8 cellular contexts compared by ENCODE assay signal in the genomic region with DNA sequence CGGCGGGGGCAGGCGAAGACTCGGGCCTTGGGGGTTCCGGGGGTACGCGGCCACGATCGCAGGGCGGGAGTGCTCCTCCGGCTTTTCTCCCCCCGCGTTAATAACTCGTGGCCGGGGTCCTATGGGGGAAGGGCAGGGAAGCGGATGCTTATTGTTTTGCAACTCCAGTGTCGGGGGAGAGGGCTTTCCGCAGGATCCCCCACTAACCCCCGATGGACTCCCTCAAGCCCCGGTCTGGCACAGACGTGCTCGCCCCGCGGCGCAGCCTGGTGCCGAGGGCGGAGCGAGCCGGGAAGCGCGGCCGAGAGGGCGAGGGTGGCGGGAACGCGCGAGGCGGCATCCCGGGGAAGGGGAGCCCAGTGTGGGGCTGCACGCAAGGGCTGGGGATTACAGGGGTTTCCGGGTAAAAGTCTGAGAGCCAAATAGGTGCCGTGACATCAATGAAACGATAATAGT. TPM values are rescaled to one million over a fixed set of nuclear protein-coding genes. Genes with fewer than 3 reads are reported as not detected.
A peak's percentile ranks its signal among the peaks of the same experiment; 100 is the strongest.
DNase-seq lines count a peak whose midpoint lies in the region; ATAC-seq, FAIRE-seq and TF ChIP-seq lines count a peak whose summit lies in the region.

No MANE protein-coding gene starts in this region.

- H3K36me3 ChIP-seq in IMR-90 (ENCODE audit: control insufficient read depth, insufficient read depth, low read length), result no peaks in the 10 kb centered on the region
- H3K36me3 ChIP-seq in astrocyte (ENCODE audit: insufficient read depth, low read length), result no peaks in the 10 kb centered on the region
- H3K36me3 ChIP-seq in iPS-15b (ENCODE audit: control insufficient read depth, insufficient read depth, low read length), result no peaks in the 10 kb centered on the region
- no peaks in the 10 kb centered on the region for H3K36me3 ChIP-seq in skeletal muscle tissue (ENCODE audit: control insufficient read depth in 3 of 3, insufficient read depth in 3 of 3, low read length in 3 of 3)

- H3K4me2 ChIP-seq in IMR-90 (ENCODE audit: low read depth, low read length) (peak overlapping the region; percentile 88), astrocyte (ENCODE audit: low read length) (peak overlapping the region; percentile 91)

- WGBS in IMR-90 (ENCODE audit: extremely low coverage in 2 of 2, insufficient read length in 1 of 2), 2 experiments, result 0% methylated on average over 23 of the region's 43 CpGs; no CpG with 5 or more reads in 1 of the 2 experiments

- peak overlapping the region; percentile 76 to 78 for H4K8ac ChIP-seq in IMR-90 (ENCODE audit: low read depth in 2 of 2, low read length in 2 of 2)

- H2BK20ac ChIP-seq in IMR-90 (ENCODE audit: low read depth, low read length), result no peak overlapping the region

- BruUV-seq in IMR-90 (replicated peaks; lab: Mats Ljungman, UMichigan), result no TSS peak

- TF ChIP-seq CTCF in IMR-90 (conservative IDR thresholded peaks at IDR 0.05; ENCODE audit: low read depth, low read length) (no peak), astrocyte (IDR thresholded peaks at IDR 0.05; ENCODE audit: insufficient read depth, low read depth, low read length) (no peak)

- H3K4ac ChIP-seq in IMR-90 (ENCODE audit: low read depth, low read length), result peak overlapping the region; percentile 88

- intact Hi-C loops in IMR-90 (cut with micrococcal nuclease), result loop anchor here (1.0 to 10.0 kb wide), 4 partner anchors 86 to 226 kb away; partner anchors contain the start of gene MGST3

- no peaks in the 10 kb centered on the region for H3K9me3 ChIP-seq in IMR-90 (ENCODE audit: control insufficient read depth, insufficient read depth, low read length)
- H3K9me3 ChIP-seq in astrocyte (ENCODE audit: insufficient read depth, low read depth, low read length), result no peaks in the 10 kb centered on the region
- H3K9me3 ChIP-seq in iPS-15b (ENCODE audit: control insufficient read depth, insufficient read depth, low read length), result no peaks in the 10 kb centered on the region
- no peaks in the 10 kb centered on the region for H3K9me3 ChIP-seq in skeletal muscle tissue (ENCODE audit: control insufficient read depth in 3 of 3, low read length in 3 of 3)

- H3K9ac ChIP-seq in IMR-90 (ENCODE audit: low read depth, low read length) (peak overlapping the region; percentile 84), astrocyte (ENCODE audit: low read length) (peak overlapping the region; percentile 90), iPS-15b (ENCODE audit: low read depth, low read length) (peak overlapping the region; percentile 95), skeletal muscle tissue (ENCODE audit: low read depth in 1 of 3, low read length in 3 of 3) (peak overlapping the region; percentile 85 to 90 (median 87))

- no peak for TF ChIP-seq POLR2A in IMR-90 (IDR thresholded peaks at IDR 0.05; ENCODE audit: low read depth, low read length)

- peak overlapping the region; percentile 11; the same call in 1 of the 2 replicates for H3K18ac ChIP-seq in IMR-90 (ENCODE audit: low read depth, low read length)

- peak overlapping the region; percentile 66 for H2BK5ac ChIP-seq in IMR-90 (ENCODE audit: low read depth, low read length, poor library complexity, severe bottlenecking)

- peaks cover 2% of the 10 kb centered on the region for H3K36me3 Mint-ChIP-seq in astrocyte (ENCODE audit: low read depth, unreplicated experiment)

- H2AK5ac ChIP-seq in IMR-90 (ENCODE audit: low read depth, low read length), result peak overlapping the region; percentile 72; the same call in 1 of the 2 replicates

- peak overlapping the region; percentile 58; the same call in 1 of the 2 replicates for H2BK120ac ChIP-seq in IMR-90 (ENCODE audit: low read depth, low read length)

- H3K27ac ChIP-seq in IMR-90 (ENCODE audit: insufficient read depth, low read length), result peak overlapping the region; percentile 85
- H3K27ac ChIP-seq in astrocyte (ENCODE audit: low read depth, low read length), result peak overlapping the region; percentile 82
- H3K27ac ChIP-seq in skeletal muscle tissue (ENCODE audit: low read depth, low read length), result peak overlapping the region; percentile 89

- H3K4me3 ChIP-seq in IMR-90 (ENCODE audit: insufficient read depth, low read depth, low read length) (peak overlapping the region; percentile 93), astrocyte (ENCODE audit: insufficient read depth, low read depth, low read length) (peak overlapping the region; percentile 86), iPS-15b (ENCODE audit: low read depth, low read length) (peak overlapping the region; percentile 63), skeletal muscle tissue (ENCODE audit: low read length in 3 of 3) (peak overlapping the region; percentile 85 to 90 (median 85))

- H3K79me1 ChIP-seq in IMR-90 (ENCODE audit: low read depth in 1 of 2, low read length in 2 of 2), result peaks cover 3 to 19% of the 10 kb centered on the region in 2 experiments; a peak in 3 of 4 replicates

- peaks cover 7% of the 10 kb centered on the region for H3K4me1 Mint-ChIP-seq in astrocyte (ENCODE audit: low read depth, unreplicated experiment)

- peaks cover 4% of the 10 kb centered on the region for H3K9me1 ChIP-seq in IMR-90 (ENCODE audit: insufficient read depth, low read length)

- H2AK9ac ChIP-seq in IMR-90 (replicated peaks; ENCODE audit: low read depth, low read length, poor library complexity), result peak overlapping the region; percentile 95

- H3K27me3 Mint-ChIP-seq in astrocyte (ENCODE audit: low read depth, unreplicated experiment), result no peaks in the 10 kb centered on the region

- peak overlapping the region; percentile 97 for H3K23ac ChIP-seq in IMR-90 (ENCODE audit: low read depth, low read length)

- FAIRE-seq in astrocyte (lab: Jason Lieb, UNC), result no peak

- H2AFZ ChIP-seq in IMR-90 (replicated peaks; ENCODE audit: low read length, poor library complexity) (peak overlapping the region; percentile 93), astrocyte (ENCODE audit: low read depth, low read length) (peak overlapping the region; percentile 45)

- H3K14ac ChIP-seq in IMR-90 (replicated peaks; ENCODE audit: low read depth, low read length), result peak overlapping the region; percentile 89; the same call in 1 of the 2 replicates

- H4K5ac ChIP-seq in IMR-90 (ENCODE audit: low read depth, low read length), result peak overlapping the region; percentile 6; the same call in 1 of the 2 replicates

- peaks cover 25% of the 10 kb centered on the region for H4K20me1 ChIP-seq in IMR-90 (ENCODE audit: insufficient read depth, low read length)
- H4K20me1 ChIP-seq in astrocyte (ENCODE audit: insufficient read depth, low read length), result peaks cover 35% of the 10 kb centered on the region

- peak; percentile 52 for DNase-seq in GF-D8 (lab: John Stamatoyannopoulos, UW)
- peak; percentile 30 for DNase-seq in IMR-90
- DNase-seq in SW480 (ENCODE audit: low spot score), result peak; percentile 57
- DNase-seq in astrocyte (ENCODE audit: low read depth), result peak; percentile 10
- no peak for DNase-seq in NCI-H2029 treated with DMSO at 0.1 percent for 48 hours (lab: John Stamatoyannopoulos, UW)

- POLR2A ChIA-PET in IMR-90 (lab: Charles Lee; ENCODE audit: unreplicated experiment), result interaction anchor here (1.4 kb wide), 1 partner anchor 76 kb away, joined by 3 read pairs; no protein-coding TSS in a partner anchor

- H3K9me3 Mint-ChIP-seq in astrocyte (ENCODE audit: unreplicated experiment), result no peaks in the 10 kb centered on the region

- no peak for TF ChIP-seq RAD21 in IMR-90 (IDR thresholded peaks at IDR 0.05; ENCODE audit: low read length)

- in situ Hi-C loops in IMR-90 (cut with MboI; ENCODE audit: low sequenced_read_pairs), result no loop called here

- CTCF ChIA-PET in IMR-90 (lab: Yijun Ruan, JAX), result interaction anchor here (0.7 to 1.0 kb wide), 3 partner anchors 22 to 77 kb away, joined by 3 to 4 read pairs (median 3); no protein-coding TSS in a partner anchor

- no peaks in the 10 kb centered on the region for H3K27me3 ChIP-seq in IMR-90 (ENCODE audit: control insufficient read depth, insufficient read depth, low read length)
- H3K27me3 ChIP-seq in astrocyte (ENCODE audit: insufficient read depth, low read length), result no peaks in the 10 kb centered on the region
- no peaks in the 10 kb centered on the region for H3K27me3 ChIP-seq in iPS-15b (ENCODE audit: control insufficient read depth, insufficient read depth, low read length)
- H3K27me3 ChIP-seq in skeletal muscle tissue (ENCODE audit: control insufficient read depth in 3 of 3, insufficient read depth in 3 of 3, low read length in 3 of 3), result no peaks in the 10 kb centered on the region

- peak overlapping the region; percentile 91 for H4K91ac ChIP-seq in IMR-90 (ENCODE audit: insufficient read depth, low read depth, low read length)

- H3K79me2 ChIP-seq in astrocyte (ENCODE audit: insufficient read depth, low read length), result peaks cover 52% of the 10 kb centered on the region

- ATAC-seq in GM21529 (IDR thresholded peaks at IDR 0.05; ENCODE audit: unreplicated experiment) (peak; percentile 43), IMR-90 (ENCODE audit: low read depth) (peak; percentile 48)

- dilution Hi-C loops in IMR-90 (cut with HindIII; ENCODE audit: low sequenced_read_pairs, unreplicated experiment), result no loop called here

- H3K4me1 ChIP-seq in IMR-90 (ENCODE audit: control insufficient read depth, insufficient read depth, low read length) (peaks cover 3% of the 10 kb centered on the region; the same call in 1 of the 2 replicates), astrocyte (ENCODE audit: insufficient read depth, low read length) (peaks cover 11% of the 10 kb centered on the region), iPS-15b (ENCODE audit: control insufficient read depth, insufficient read depth, low read length) (peaks cover 15% of the 10 kb centered on the region), skeletal muscle tissue (ENCODE audit: control insufficient read depth in 3 of 3, insufficient read depth in 3 of 3, low read length in 3 of 3) (peaks cover 17 to 22% (median 19%) of the 10 kb centered on the region in 3 donors)

- 0 out of 3 replicates have a peak overlapping the region, but pooled peaks have one; percentile 78 for H2BK15ac ChIP-seq in IMR-90 (ENCODE audit: low read depth, low read length)

- peak overlapping the region; percentile 69 for H3K56ac ChIP-seq in IMR-90 (ENCODE audit: extremely low read depth, insufficient read depth, low read length)

- H3K4me3 Mint-ChIP-seq in astrocyte (ENCODE audit: unreplicated experiment), result peak overlapping the region; percentile 98

- peak overlapping the region; percentile 93 for H3K27ac Mint-ChIP-seq in astrocyte (ENCODE audit: unreplicated experiment)

TF ChIP-seq in IMR-90, 13 proteins besides CTCF, POLR2A, EP300 and RAD21 (continues in another document):
- 0 out of 2 replicates have a peak, but pooled peaks have one; percentile 22 for TF ChIP-seq MAZ (IDR thresholded peaks at IDR 0.05; ENCODE audit: borderline replicate concordance, low read depth, low read length)

RNA-seq across cellular contexts. Expression of gene UCK2, which starts 0.7 kb away (rescaled TPM):
- 74.2 and 87.8 TPM in 2 replicates for total RNA-seq in IMR-90 (2012; rRNA removed)
- polyA plus RNA-seq in IMR-90 (2012; rRNA removed), result 76.4 and 83.0 TPM in 2 replicates
- polyA plus RNA-seq in IMR-90 (2012; cell fraction: cytosol; rRNA removed), result 62.3 and 63.1 TPM in 2 replicates
- polyA plus RNA-seq in IMR-90 (2012; cell fraction: nucleus; rRNA removed; ENCODE audit: low replicate concordance), result 38.7 and 53.5 TPM in 2 replicates
- 111 TPM in 2 replicates for total RNA-seq in astrocyte
- 26.1 TPM for total RNA-seq in skeletal muscle tissue

RNA-seq across cellular contexts. Expression of gene TMCO1, which starts 59.5 kb away (rescaled TPM):
- total RNA-seq in IMR-90 (2012; rRNA removed) (86.4 and 121 TPM in 2 replicates), astrocyte (131 and 135 TPM in 2 replicates), skeletal muscle tissue (24.5 TPM)
- 95.7 and 113 TPM in 2 replicates for polyA plus RNA-seq in IMR-90 (2012; rRNA removed)
- polyA plus RNA-seq in IMR-90 (2012; cell fraction: cytosol; rRNA removed), result 17.7 and 25.7 TPM in 2 replicates
- polyA plus RNA-seq in IMR-90 (2012; cell fraction: nucleus; rRNA removed; ENCODE audit: low replicate concordance), result 7.2 and 45.2 TPM in 2 replicates
